Comparison of ENCODE assay signal across 29 cellular contexts in the genomic region with DNA sequence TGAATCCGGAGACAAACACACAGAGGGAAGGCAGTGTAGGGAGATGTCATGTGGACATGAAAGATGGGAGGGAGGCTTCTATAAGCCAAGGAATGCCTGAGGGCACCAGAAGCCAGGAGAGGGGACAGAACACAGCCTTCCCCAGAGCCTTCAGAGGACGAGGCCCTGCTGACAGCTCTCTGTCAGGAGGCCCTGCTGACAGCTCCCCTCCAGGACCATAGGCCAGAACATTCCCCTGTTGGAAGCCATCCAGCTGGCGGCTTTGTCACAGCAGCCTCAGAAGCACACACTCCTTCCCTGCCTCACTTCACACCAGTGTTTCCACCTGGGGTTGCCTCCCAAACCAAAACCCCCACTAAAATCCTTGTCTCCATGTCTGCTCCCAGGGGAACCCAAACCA.
DNase-seq lines count a peak whose midpoint lies in the region; ATAC-seq and TF ChIP-seq lines count a peak whose summit lies in the region.
"Had no signal": no experiment of that assay in that cellular context is flagged by ENCODE, and none has a peak within 500 bp of the region (broad histone marks: within the 10 kb centered on the region; RNA-seq: fewer than 3 reads in every experiment).

No MANE protein-coding gene starts in this region.

- intact Hi-C loops in heart right ventricle (cut with DNase I) (no loop called here), posterior vena cava (cut with DNase I) (no loop called here)

- TF ChIP-seq CTCF in heart right ventricle (IDR thresholded peaks at IDR 0.05), result no peak

- no peaks in the 10 kb centered on the region for H3K36me3 ChIP-seq in CD8-positive, alpha-beta memory T cell (ENCODE audit: insufficient read depth, low read length)
- H3K36me3 ChIP-seq in heart right ventricle, result no peaks in the 10 kb centered on the region
- H3K36me3 ChIP-seq: breast epithelium, MG63, SJCRH30 had no signal

- whole genome bisulfite sequencing in heart right ventricle, 2 donors, result 55 to 65% methylated on average over 3 of the region's 3 CpGs

- H3K27ac ChIP-seq in CD8-positive, alpha-beta memory T cell (ENCODE audit: low read depth, low read length), result no peak overlapping the region
- no peak overlapping the region for H3K27ac ChIP-seq in heart right ventricle
- H3K27ac ChIP-seq: breast epithelium, coronary artery, foreskin keratinocyte, GM23248, psoas muscle, SJCRH30 had no signal

- peaks cover 0 to 14% (median 8%) of the 10 kb centered on the region in 5 donors for H3K9me3 Mint-ChIP-seq in CD8-positive, alpha-beta memory T cell

- H3K36me3 Mint-ChIP-seq in CD8-positive, alpha-beta memory T cell, result peaks cover 1 to 22% (median 6%) of the 10 kb centered on the region in 3 donors
- H3K36me3 Mint-ChIP-seq: type B pancreatic cell had no signal

- POLR2A ChIA-PET in CD8-positive, alpha-beta memory T cell (lab: Charles Lee), result no interaction called here

- no peak for DNase-seq in CD8-positive, alpha-beta memory T cell
- peak; percentile 71 for DNase-seq in NCI-H345 treated with DMSO at 0.1 percent for 48 hours (lab: John Stamatoyannopoulos, UW; ENCODE audit: unreplicated experiment)
- peak; percentile 42 to 69 for DNase-seq in heart right ventricle
- peak; percentile 34 for DNase-seq in posterior vena cava (ENCODE audit: low spot score)
- no peak for DNase-seq in epidermal melanocyte (ENCODE audit: insufficient read length, low spot score)
- DNase-seq in foreskin melanocyte, result no peak
- DNase-seq in NCI-H748 treated with DMSO at 0.1 percent for 48 hours (lab: John Stamatoyannopoulos, UW), result no peak
- DNase-seq: activated CD4-positive, alpha-beta T cell treated with anti-CD3 and anti-CD28 coated beads, Interleukin-2, amount 10 ng/mL, durations not matched to agents 7 days and 5 days; activated CD8-positive, alpha-beta memory T cell treated with anti-CD3 and anti-CD28 coated beads, Interleukin-2, amount 10 ng/mL, durations not matched to agents 7 days and 5 days; activated naive CD4-positive, alpha-beta T cell treated with anti-CD3 and anti-CD28 coated beads, Interleukin-2, amount 10 ng/mL, durations not matched to agents 7 days and 5 days; amygdala; Calu3; foreskin keratinocyte; GM23248; KG1; MG63; NCI-H1417; NK-92 treated with Interleukin-12 subunit alpha and Interleukin-12 subunit beta, amount 100 ng/mL, for 24 hours; psoas muscle; SJCRH30; stimulated activated CD4-positive, alpha-beta T cell treated with anti-CD3 and anti-CD28 coated beads, Interleukin-2, amount 100 ng/mL, for 24 hours had no signal

- peaks cover 8% of the 10 kb centered on the region for H3K9me3 ChIP-seq in CD8-positive, alpha-beta memory T cell (ENCODE audit: low read length)
- peaks cover 0 to 25% (median 0%) of the 10 kb centered on the region in 11 donors for H3K9me3 ChIP-seq in heart right ventricle
- H3K9me3 ChIP-seq: MG63, psoas muscle, SJCRH30 had no signal

- ATAC-seq in heart right ventricle, result peak; percentile 11 to 83 (median 58)
- ATAC-seq: activated CD8-positive, alpha-beta memory T cell treated with anti-CD3 and anti-CD28 coated beads, Interleukin-2, amount 10 ng/mL, durations not matched to agents 7 days and 5 days; esophagus mucosa; foreskin keratinocyte; Panc1; WTC11 had no signal

- CTCF ChIA-PET in CD8-positive, alpha-beta memory T cell (lab: Charles Lee), result interaction anchor here (1.1 kb wide), 1 partner anchor 34 kb away, joined by 3 read pairs; no protein-coding TSS in a partner anchor

- H3K27me3 Mint-ChIP-seq in CD8-positive, alpha-beta memory T cell, result no peaks in the 10 kb centered on the region
- H3K27me3 Mint-ChIP-seq: activated CD4-positive, alpha-beta T cell treated with anti-CD3 and anti-CD28 coated beads, Interleukin-2, amount 10 ng/mL, durations not matched to agents 7 days and 5 days; activated CD8-positive, alpha-beta memory T cell treated with anti-CD3 and anti-CD28 coated beads, Interleukin-2, amount 10 ng/mL, durations not matched to agents 7 days and 5 days; type B pancreatic cell had no signal

- peaks cover 36 to 42% (median 42%) of the 10 kb centered on the region in 3 donors for H3K4me1 Mint-ChIP-seq in CD8-positive, alpha-beta memory T cell

- H3K4me1 ChIP-seq in CD8-positive, alpha-beta memory T cell (ENCODE audit: insufficient read depth, low read length), result peaks cover 33% of the 10 kb centered on the region
- H3K4me1 ChIP-seq in heart right ventricle, result peaks cover 5 to 46% (median 12%) of the 10 kb centered on the region in 9 donors
- H3K4me1 ChIP-seq: breast epithelium, foreskin keratinocyte, psoas muscle, SJCRH30 had no signal

- H3K4me3 Mint-ChIP-seq in CD8-positive, alpha-beta memory T cell, result no peak overlapping the region
- H3K4me3 Mint-ChIP-seq: activated CD4-positive, alpha-beta T cell treated with anti-CD3 and anti-CD28 coated beads, Interleukin-2, amount 10 ng/mL, durations not matched to agents 7 days and 5 days; activated CD8-positive, alpha-beta memory T cell treated with anti-CD3 and anti-CD28 coated beads, Interleukin-2, amount 10 ng/mL, durations not matched to agents 7 days and 5 days; activated naive CD4-positive, alpha-beta T cell treated with anti-CD3 and anti-CD28 coated beads, Interleukin-2, amount 10 ng/mL, durations not matched to agents 7 days and 5 days; CD14-positive monocyte; type B pancreatic cell; WTC11 had no signal

- H3K4me3 ChIP-seq in CD8-positive, alpha-beta memory T cell (ENCODE audit: low read length), result no peak overlapping the region
- H3K4me3 ChIP-seq in heart right ventricle, result no peak overlapping the region
- H3K4me3 ChIP-seq: breast epithelium, coronary artery, GM23248, MG63, psoas muscle, SJCRH30, skin epidermis had no signal

- H3K27ac Mint-ChIP-seq in CD8-positive, alpha-beta memory T cell, result peak overlapping the region in 5 of 8 donors; percentile 5 to 65 (median 49)
- H3K27ac Mint-ChIP-seq: activated CD8-positive, alpha-beta memory T cell treated with anti-CD3 and anti-CD28 coated beads, Interleukin-2, amount 10 ng/mL, durations not matched to agents 7 days and 5 days; activated naive CD4-positive, alpha-beta T cell treated with anti-CD3 and anti-CD28 coated beads, Interleukin-2, amount 10 ng/mL, durations not matched to agents 7 days and 5 days; type B pancreatic cell; WTC11 had no signal

- H3K27me3 ChIP-seq in CD8-positive, alpha-beta memory T cell (ENCODE audit: insufficient read depth, low read length, poor library complexity, severe bottlenecking), result no peaks in the 10 kb centered on the region
- H3K27me3 ChIP-seq in heart right ventricle, result no peaks in the 10 kb centered on the region
- H3K27me3 ChIP-seq: breast epithelium, foreskin keratinocyte, MG63, SJCRH30 had no signal

Comparison
In these comparisons a context has a peak if more than half of its experiments do, and no peak if none do; other contexts are left out.
1. DNase-seq: peak in NCI-H345 treated with DMSO at 0.1 percent for 48 hours (single experiment), heart right ventricle (2 of 2) and posterior vena cava (single experiment); none in CD8-positive, alpha-beta memory T cell (0 of 5), epidermal melanocyte (single experiment), foreskin melanocyte (single experiment) and NCI-H748 treated with DMSO at 0.1 percent for 48 hours (single experiment).